Comparison of ENCODE assay signal across 1 cellular context in genomic region chr9:36840895-36841536, GRCh38.
TF ChIP-seq lines count a peak whose summit lies in the region.

No MANE protein-coding gene starts in this region.

TF ChIP-seq in HepG2, 621 proteins besides CTCF, POLR2A, EP300 and RAD21 (continued from another document):
- TF ChIP-seq ZNF407 (CRISPR knock-in tag; IDR thresholded peaks at IDR 0.05; ENCODE audit: not compliant biosample characterization) (no peak), CBX1 (IDR thresholded peaks at IDR 0.05; ENCODE audit: low read depth) (no peak), TCF7L2 (IDR thresholded peaks at IDR 0.05; ENCODE audit: low read depth, low read length) (no peak)
TF ChIP-seq in HepG2: peak in this region for 14.
